Comparison of ENCODE assay signal across 24 cellular contexts in the genomic region with DNA sequence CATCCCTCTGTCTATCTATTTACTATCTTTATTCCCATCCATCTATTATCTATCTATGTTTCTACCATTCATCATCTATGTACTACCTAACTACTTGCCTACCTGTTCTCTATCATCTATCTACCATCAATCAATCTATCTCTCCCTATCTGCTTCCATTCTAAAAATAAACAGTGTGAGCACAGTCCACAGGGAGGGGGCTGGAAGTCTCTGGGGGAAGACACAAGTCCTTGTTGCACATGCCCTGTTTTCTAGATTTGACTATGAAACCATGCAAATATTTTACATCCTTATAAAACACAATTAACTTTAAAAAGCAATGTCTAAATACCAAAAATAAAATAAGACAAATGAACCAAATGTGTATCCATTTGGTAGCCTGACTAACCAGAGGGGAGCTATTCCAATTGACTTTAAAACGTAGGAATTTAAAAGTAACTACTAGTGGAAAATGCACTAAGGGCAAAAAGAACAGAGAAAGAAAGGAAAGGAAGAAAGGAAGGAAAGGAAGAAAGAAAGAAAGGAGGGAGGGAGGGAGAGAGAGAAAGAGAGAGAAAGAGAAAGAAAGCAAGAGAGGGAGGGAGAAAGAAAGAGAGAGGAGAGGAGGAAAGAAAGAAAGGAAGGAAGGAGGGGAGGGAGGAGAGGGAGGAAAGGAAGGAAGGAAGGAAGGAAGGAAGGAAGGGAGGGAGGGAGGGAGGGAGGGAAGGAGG. TPM values are rescaled to one million over a fixed set of nuclear protein-coding genes. Genes with fewer than 3 reads are reported as not detected.
"Had no signal": no experiment of that assay in that cellular context is flagged by ENCODE, and none has a peak within 500 bp of the region (broad histone marks: within the 10 kb centered on the region; RNA-seq: fewer than 3 reads in every experiment).

No MANE protein-coding gene starts in this region.

- H3K9ac ChIP-seq: SK-N-SH had no signal

- H2AFZ ChIP-seq: PC-9 had no signal

- H3K36me3 ChIP-seq: SJSA1 had no signal

- H3K9me3 ChIP-seq: SJSA1, SK-N-SH had no signal

- H3K27ac ChIP-seq: HL-60, PC-9, SJSA1 had no signal

- H3K4me2 ChIP-seq: PC-9, SK-N-SH had no signal

- DNase-seq: KBM-7, MV-4-11, NCI-H1048, NCI-H1105, NCI-H1436 treated with DMSO at 0.1 percent for 48 hours, NCI-H1694, NCI-H2107, NCI-H226, NCI-H446, NCI-H524 treated with DMSO at 0.1 percent for 48 hours, NCI-H774, PC-9, Right ventricle myocardium superior, RPMI8226, SIG-M5, SK-N-SH, SW 1271, T-cell had no signal

- ATAC-seq: T-cell had no signal

- H3K4me3 ChIP-seq: PC-9, SJSA1 had no signal

- FAIRE-seq: HTR-8/SVneo, RCC 7860 had no signal

RNA-seq across cellular contexts. Expression of a gene that starts 13.6 kb away (rescaled TPM):
- total RNA-seq: LHCN-M2 had no signal
- polyA plus RNA-seq: IgD-negative memory B cell had no signal
